17 cellular contexts compared by ENCODE assay signal in genomic region chr7:38052786-38053185, GRCh38.
DNase-seq lines count a peak whose midpoint lies in the region; TF ChIP-seq lines count a peak whose summit lies in the region.
"Had no signal": no experiment of that assay in that cellular context is flagged by ENCODE, and none has a peak within 500 bp of the region (broad histone marks: within the 10 kb centered on the region; RNA-seq: fewer than 3 reads in every experiment).

No MANE protein-coding gene starts in this region.

- no peaks in the 10 kb centered on the region; the same call in 1 of the 2 replicates for H3K9me3 ChIP-seq in SK-N-SH
- H3K9me3 ChIP-seq in esophagus muscularis mucosa, result peaks cover 0 to 14% (median 0%) of the 10 kb centered on the region in 4 donors
- H3K9me3 ChIP-seq: Peyer's patch had no signal

- H3K4me3 ChIP-seq in SK-N-SH (ENCODE audit: low read depth in 2 of 2, low read length in 1 of 2) (no peak overlapping the region), esophagus muscularis mucosa (no peak overlapping the region)
- H3K4me3 ChIP-seq: A549, GM12878, GM23338, Peyer's patch had no signal

- no peaks in the 10 kb centered on the region for H3K79me2 ChIP-seq in SK-N-SH (ENCODE audit: insufficient read depth)

- H3K27ac ChIP-seq in SK-N-SH (ENCODE audit: low read depth in 2 of 2, low read length in 1 of 2) (no peak overlapping the region; a peak in 2 of 4 replicates), esophagus muscularis mucosa (replicated peaks in 1 of 4) (no peak overlapping the region)
- H3K27ac ChIP-seq: A549, Peyer's patch had no signal

- POLR2A ChIA-PET in SK-N-SH (lab: Yijun Ruan, JAX), result interaction anchor here (0.6 kb wide), 1 partner anchor 105 kb away, joined by 3 read pairs; no protein-coding TSS in a partner anchor

- no peak for TF ChIP-seq CTCF in SK-N-SH (IDR thresholded peaks at IDR 0.05)
- no peak for TF ChIP-seq CTCF in GM10266 (IDR thresholded peaks at IDR 0.05; ENCODE audit: control insufficient read depth, insufficient read depth, low read depth, missing control alignments)
- no peak for TF ChIP-seq CTCF in esophagus muscularis mucosa (IDR thresholded peaks at IDR 0.05)

- H3K9ac ChIP-seq in SK-N-SH, result no peak overlapping the region

- intact Hi-C loops in esophagus muscularis mucosa (cut with DNase I), result no loop called here

- no peaks in the 10 kb centered on the region for H4K20me1 ChIP-seq in SK-N-SH (ENCODE audit: insufficient read depth)

- no peak overlapping the region for H3K4me2 ChIP-seq in SK-N-SH
- H3K4me2 ChIP-seq: A549, GM23338 had no signal

- TF ChIP-seq RAD21 in SK-N-SH (IDR thresholded peaks at IDR 0.05; ENCODE audit: low read length), result 0 out of 2 replicates have a peak, but pooled peaks have one; percentile 22

- H3K4me1 ChIP-seq in SK-N-SH (ENCODE audit: control insufficient read depth in 1 of 2, insufficient read depth in 2 of 2, low read depth in 1 of 2, low read length in 1 of 2), result peaks cover 0 to 11% of the 10 kb centered on the region in 2 experiments; a peak in 2 of 4 replicates
- no peaks in the 10 kb centered on the region for H3K4me1 ChIP-seq in esophagus muscularis mucosa
- H3K4me1 ChIP-seq: Peyer's patch had no signal

- peak in 1 of 2 experiments; percentile 76; a peak in 2 of 4 replicates for TF ChIP-seq EP300 in SK-N-SH (IDR thresholded peaks at IDR 0.05; ENCODE audit: borderline replicate concordance in 1 of 2, low read depth in 1 of 2, low read length in 1 of 2)
- TF ChIP-seq EP300 in esophagus muscularis mucosa (IDR thresholded peaks at IDR 0.05), result no peak

- H3K27me3 ChIP-seq in SK-N-SH (ENCODE audit: insufficient read depth) (no peaks in the 10 kb centered on the region), esophagus muscularis mucosa (no peaks in the 10 kb centered on the region)
- H3K27me3 ChIP-seq: Peyer's patch had no signal

- no peaks in the 10 kb centered on the region for H3K9me2 ChIP-seq in SK-N-SH

- CTCF ChIA-PET in SK-N-SH (lab: Yijun Ruan, JAX), result interaction anchor here (0.7 to 1.8 kb wide), 6 partner anchors 18 to 1565 kb away, joined by 3 to 6 read pairs (median 4); partner anchors contain the start of gene SFRP4

- TF ChIP-seq POLR2A in esophagus muscularis mucosa (IDR thresholded peaks at IDR 0.05; ENCODE audit: low read depth), result no peak

- peak in 2 of 3 experiments; percentile 21 to 44 for DNase-seq in NCI-H1417 (lab: John Stamatoyannopoulos, UW)
- no peak for DNase-seq in NCI-H1417 treated with DMSO at 0.1 percent for 48 hours (lab: John Stamatoyannopoulos, UW)
- DNase-seq in LHCN-M2 (ENCODE audit: low read depth), result peak; percentile 29
- peak; percentile 80 for DNase-seq in SK-N-SH
- peak; percentile 25 for DNase-seq in myocyte (ENCODE audit: low read depth)
- DNase-seq in GM10266 (ENCODE audit: extremely low spot score), result no peak
- DNase-seq in esophagus muscularis mucosa (ENCODE audit: extremely low spot score), result no peak
- DNase-seq in H4 (ENCODE audit: low spot score), result no peak
- DNase-seq: Calu3; CD4-positive, alpha-beta T cell; GF-D8; NCI-H187 treated with DMSO at 0.1 percent for 48 hours; NCI-H510A treated with DMSO at 0.1 percent for 48 hours; Peyer's patch had no signal

- WGBS in SK-N-SH (ENCODE audit: low lambda C conversion rate), result 15% methylated on average over 2 of the region's 2 CpGs
- WGBS in esophagus muscularis mucosa, result 80% methylated on average over 2 of the region's 2 CpGs

- H2AFZ ChIP-seq in SK-N-SH (ENCODE audit: low read depth), result no peak overlapping the region
- H2AFZ ChIP-seq: GM23338 had no signal

- no peaks in the 10 kb centered on the region for H3K36me3 ChIP-seq in SK-N-SH (replicated peaks in 1 of 2; ENCODE audit: control insufficient read depth in 1 of 2, insufficient read depth in 2 of 2, low read length in 1 of 2)
- no peaks in the 10 kb centered on the region for H3K36me3 ChIP-seq in esophagus muscularis mucosa
- H3K36me3 ChIP-seq: Peyer's patch had no signal

- H3F3A ChIP-seq in SK-N-SH (replicated peaks; ENCODE audit: insufficient read depth), result no peaks in the 10 kb centered on the region

TF ChIP-seq in SK-N-SH, 30 proteins besides CTCF, POLR2A, EP300 and RAD21:
- no peak for TF ChIP-seq NRF1 (IDR thresholded peaks at IDR 0.05; ENCODE audit: low read depth, low read length)
- no peak for TF ChIP-seq TEAD4 (IDR thresholded peaks at IDR 0.05; ENCODE audit: borderline replicate concordance, insufficient read depth)
- TF ChIP-seq JUND (IDR thresholded peaks at IDR 0.05), result no peak
- no peak for TF ChIP-seq FOSL2 (IDR thresholded peaks at IDR 0.05; ENCODE audit: borderline replicate concordance, low read depth)
- no peak for TF ChIP-seq TAF1 (IDR thresholded peaks at IDR 0.05; ENCODE audit: borderline replicate concordance, low read depth, low read length)
- TF ChIP-seq NFIC (IDR thresholded peaks at IDR 0.05; ENCODE audit: borderline replicate concordance), result no peak
- TF ChIP-seq MAX (IDR thresholded peaks at IDR 0.05; ENCODE audit: low read depth), result no peak
- peak; percentile 37 for TF ChIP-seq CHD2 (IDR thresholded peaks at IDR 0.05; ENCODE audit: low read length, partially characterized antibody)
- peak; percentile 49 for TF ChIP-seq GATA2 (CRISPR knock-in tag; IDR thresholded peaks at IDR 0.05)
- TF ChIP-seq POLR2AphosphoS5 (IDR thresholded peaks at IDR 0.05; ENCODE audit: low read depth, low read length), result no peak
- TF ChIP-seq TCF12 (IDR thresholded peaks at IDR 0.05), result peak; percentile 24; the same call in 1 of the 2 replicates
- TF ChIP-seq GABPA (IDR thresholded peaks at IDR 0.05; ENCODE audit: low read depth), result no peak
- no peak for TF ChIP-seq USF2 (IDR thresholded peaks at IDR 0.05; ENCODE audit: borderline replicate concordance, low read depth, low read length)
- TF ChIP-seq SMC3 (IDR thresholded peaks at IDR 0.05; ENCODE audit: low read depth, low read length), result no peak
- peak; percentile 89 for TF ChIP-seq RCOR1 (IDR thresholded peaks at IDR 0.05; ENCODE audit: low read length)
- TF ChIP-seq MXI1 (IDR thresholded peaks at IDR 0.05; ENCODE audit: low read depth, low read length), result peak; percentile 97
- TF ChIP-seq USF1 (IDR thresholded peaks at IDR 0.05; ENCODE audit: borderline replicate concordance, low read depth), result no peak
TF ChIP-seq in SK-N-SH: peak in this region for 5.

Comparison
In these comparisons a context has a peak if more than half of its experiments do, and no peak if none do; other contexts are left out.
1. DNase-seq: peak in NCI-H1417 (2 of 3), LHCN-M2 (single experiment), SK-N-SH (single experiment) and myocyte (single experiment); none in NCI-H1417 treated with DMSO at 0.1 percent for 48 hours (single experiment), GM10266 (single experiment), esophagus muscularis mucosa (single experiment) and H4 (single experiment).